In the genomic region with DNA sequence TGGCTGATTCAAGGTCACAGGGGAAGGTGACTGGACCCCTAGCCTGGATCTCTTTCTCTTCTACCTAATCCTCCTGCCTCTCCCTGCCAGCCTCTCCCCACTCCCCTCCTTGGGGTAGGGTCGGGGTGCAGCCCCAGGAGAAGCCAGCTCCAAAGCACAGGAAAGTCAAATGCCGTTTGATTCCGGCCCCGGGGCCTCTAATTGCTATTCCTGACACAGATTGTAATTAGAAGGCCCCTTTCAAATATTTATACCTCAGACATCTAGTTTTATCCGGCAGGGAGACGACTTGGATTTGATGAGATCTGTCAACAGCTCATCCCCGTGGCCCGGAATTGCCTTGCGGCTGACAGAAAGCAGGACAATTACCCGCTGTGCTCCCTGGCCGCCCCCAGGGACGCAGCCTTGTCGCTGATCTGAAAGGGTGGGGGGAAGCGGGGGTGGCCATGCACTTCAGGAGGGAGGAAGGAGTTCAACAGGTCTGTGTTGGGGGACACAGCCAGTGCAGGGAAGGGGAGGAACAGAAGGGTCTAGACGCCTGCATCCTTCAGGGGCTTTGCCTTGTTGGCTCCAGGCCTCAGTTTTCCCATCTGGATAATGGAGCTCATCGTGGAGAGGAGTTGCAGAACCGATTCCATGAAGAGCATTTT, we compare ENCODE assay signal across 19 cellular contexts. TPM values are rescaled to one million over a fixed set of nuclear protein-coding genes. Genes with fewer than 3 reads are reported as not detected.
DNase-seq lines count a peak whose midpoint lies in the region; ATAC-seq and TF ChIP-seq lines count a peak whose summit lies in the region.
"Had no signal": no experiment of that assay in that cellular context is flagged by ENCODE, and none has a peak within 500 bp of the region (broad histone marks: within the 10 kb centered on the region; RNA-seq: fewer than 3 reads in every experiment).

No MANE protein-coding gene starts in this region.

- H3K9ac ChIP-seq in neural cell (ENCODE audit: low read length) = peak overlapping the region; percentile 56
- H3K9ac ChIP-seq: neural progenitor cell had no signal

- H3K9me2 ChIP-seq in neural cell (ENCODE audit: insufficient read depth, low read length) = no peaks in the 10 kb centered on the region

- no peaks in the 10 kb centered on the region for H3F3A ChIP-seq in neural cell (ENCODE audit: insufficient read depth, low read length, poor library complexity, severe bottlenecking)

- no peaks in the 10 kb centered on the region for H4K20me1 ChIP-seq in neural cell (ENCODE audit: insufficient read depth)

- H3K27ac ChIP-seq in neural cell (ENCODE audit: low read length) = peak overlapping the region; percentile 86
- H3K27ac ChIP-seq: BLaER1 treated with 17β-estradiol and CSF1 and Interleukin-3, amounts not matched to agents 10 nM and 100 nM; esophagus squamous epithelium; neural progenitor cell; spleen; vagina had no signal

- H3K9me3 ChIP-seq in neural cell (ENCODE audit: low read length) = no peaks in the 10 kb centered on the region
- H3K9me3 ChIP-seq: BLaER1 treated with 17β-estradiol and CSF1 and Interleukin-3, amounts not matched to agents 10 nM and 100 nM; esophagus squamous epithelium; vagina had no signal

- no peak for ATAC-seq in HG02798 (IDR thresholded peaks at IDR 0.05; ENCODE audit: poor library complexity, unreplicated experiment)
- ATAC-seq: effector memory CD8-positive, alpha-beta T cell; left lobe of liver had no signal

- H3K4me2 ChIP-seq in neural cell (ENCODE audit: low read length) = peak overlapping the region; percentile 30
- H3K4me2 ChIP-seq: neural progenitor cell had no signal

- TF ChIP-seq CTCF in neural cell (IDR thresholded peaks at IDR 0.05; ENCODE audit: poor library complexity, severe bottlenecking) = no peak

- TF ChIP-seq RAD21 in neural cell (conservative IDR thresholded peaks at IDR 0.05) = no peak

- H3K36me3 ChIP-seq in neural cell (ENCODE audit: insufficient read depth, low read length) = no peaks in the 10 kb centered on the region
- H3K36me3 ChIP-seq: neural progenitor cell, vagina had no signal

- peaks cover 9% of the 10 kb centered on the region for H3K79me2 ChIP-seq in neural cell (replicated peaks; ENCODE audit: insufficient read depth, low read length)

- no peaks in the 10 kb centered on the region for H3K27me3 ChIP-seq in neural cell (ENCODE audit: insufficient read depth, low read depth, low read length)

- no peak overlapping the region for H2AFZ ChIP-seq in neural cell (ENCODE audit: low read depth, low read length)
- H2AFZ ChIP-seq: neural progenitor cell had no signal

- peak; percentile 34 for TF ChIP-seq EP300 in neural cell (conservative IDR thresholded peaks at IDR 0.05; ENCODE audit: poor library complexity, severe bottlenecking)

- H3K4me3 ChIP-seq in neural cell (ENCODE audit: low read length) = peak overlapping the region; percentile 53
- H3K4me3 ChIP-seq: BLaER1 treated with 17β-estradiol and CSF1 and Interleukin-3, amounts not matched to agents 10 nM and 100 nM; esophagus squamous epithelium; neural progenitor cell; spleen; vagina had no signal

- DNase-seq in NCI-H146 (lab: John Stamatoyannopoulos, UW) (peak; percentile 18), NCI-H146 treated with DMSO at 0.1 percent for 48 hours (lab: John Stamatoyannopoulos, UW; ENCODE audit: unreplicated experiment) (no peak), NCI-H748 treated with DMSO at 0.1 percent for 48 hours (lab: John Stamatoyannopoulos, UW) (peak; percentile 5), SIG-M5 treated with dmso at 0.1 percent for 504 hours (lab: John Stamatoyannopoulos, UW; ENCODE audit: unreplicated experiment) (no peak)
- DNase-seq: activated CD4-positive, CD25-positive, alpha-beta regulatory T cell treated with anti-CD3 and anti-CD28 coated beads, Interleukin-2, amount 50 U/mL, for 72 hours; effector memory CD8-positive, alpha-beta T cell; esophagus squamous epithelium; Kasumi-1; NCI-H1105 treated with DMSO at 0.1 percent for 48 hours; NCI-H345; NK-92 treated with Interleukin-12 subunit alpha and Interleukin-12 subunit beta, amount 100 ng/mL, for 24 hours; spleen; substantia nigra had no signal

TF ChIP-seq in neural cell, 6 proteins besides CTCF, POLR2A, EP300 and RAD21:
- TF ChIP-seq, protein P1, sequence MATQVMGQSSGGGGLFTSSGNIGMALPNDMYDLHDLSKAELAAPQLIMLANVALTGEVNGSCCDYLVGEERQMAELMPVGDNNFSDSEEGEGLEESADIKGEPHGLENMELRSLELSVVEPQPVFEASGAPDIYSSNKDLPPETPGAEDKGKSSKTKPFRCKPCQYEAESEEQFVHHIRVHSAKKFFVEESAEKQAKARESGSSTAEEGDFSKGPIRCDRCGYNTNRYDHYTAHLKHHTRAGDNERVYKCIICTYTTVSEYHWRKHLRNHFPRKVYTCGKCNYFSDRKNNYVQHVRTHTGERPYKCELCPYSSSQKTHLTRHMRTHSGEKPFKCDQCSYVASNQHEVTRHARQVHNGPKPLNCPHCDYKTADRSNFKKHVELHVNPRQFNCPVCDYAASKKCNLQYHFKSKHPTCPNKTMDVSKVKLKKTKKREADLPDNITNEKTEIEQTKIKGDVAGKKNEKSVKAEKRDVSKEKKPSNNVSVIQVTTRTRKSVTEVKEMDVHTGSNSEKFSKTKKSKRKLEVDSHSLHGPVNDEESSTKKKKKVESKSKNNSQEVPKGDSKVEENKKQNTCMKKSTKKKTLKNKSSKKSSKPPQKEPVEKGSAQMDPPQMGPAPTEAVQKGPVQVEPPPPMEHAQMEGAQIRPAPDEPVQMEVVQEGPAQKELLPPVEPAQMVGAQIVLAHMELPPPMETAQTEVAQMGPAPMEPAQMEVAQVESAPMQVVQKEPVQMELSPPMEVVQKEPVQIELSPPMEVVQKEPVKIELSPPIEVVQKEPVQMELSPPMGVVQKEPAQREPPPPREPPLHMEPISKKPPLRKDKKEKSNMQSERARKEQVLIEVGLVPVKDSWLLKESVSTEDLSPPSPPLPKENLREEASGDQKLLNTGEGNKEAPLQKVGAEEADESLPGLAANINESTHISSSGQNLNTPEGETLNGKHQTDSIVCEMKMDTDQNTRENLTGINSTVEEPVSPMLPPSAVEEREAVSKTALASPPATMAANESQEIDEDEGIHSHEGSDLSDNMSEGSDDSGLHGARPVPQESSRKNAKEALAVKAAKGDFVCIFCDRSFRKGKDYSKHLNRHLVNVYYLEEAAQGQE (IDR thresholded peaks at IDR 0.05; ENCODE audit: borderline replicate concordance) = no peak
- peak; percentile 62 for TF ChIP-seq POLR2AphosphoS5 (IDR thresholded peaks at IDR 0.05)

RNA-seq across cellular contexts. Expression of a gene that starts 1.9 kb away (rescaled TPM):
- polyA plus RNA-seq in neural cell = 188 and 191 TPM in 2 replicates
- 70.6 and 94.0 TPM in 2 replicates for polyA minus RNA-seq in neural cell

RNA-seq across cellular contexts. Expression of a gene that starts 25.0 kb away (rescaled TPM):
- not detected in 2 replicates for polyA plus RNA-seq in neural cell
- not detected in 2 replicates for polyA minus RNA-seq in neural cell

RNA-seq across cellular contexts. Expression of a gene that starts 27.2 kb away (rescaled TPM):
- 114 and 158 TPM in 2 replicates for polyA plus RNA-seq in neural cell
- 57.9 and 63.3 TPM in 2 replicates for polyA minus RNA-seq in neural cell

RNA-seq across cellular contexts. Expression of a gene that starts 30.3 kb away (rescaled TPM):
- polyA plus RNA-seq in neural cell = 32.6 and 35.4 TPM in 2 replicates
- polyA minus RNA-seq in neural cell = 22.2 and 26.9 TPM in 2 replicates

RNA-seq across cellular contexts. Expression of a gene that starts 47.9 kb away (rescaled TPM):
- not detected in 2 replicates for polyA plus RNA-seq in neural cell
- polyA minus RNA-seq in neural cell = not detected in 2 replicates

Comparison
In these comparisons a context has a peak if more than half of its experiments do, and no peak if none do; other contexts are left out.
1. DNase-seq: peak in NCI-H146 (single experiment) and NCI-H748 treated with DMSO at 0.1 percent for 48 hours (single experiment); none in NCI-H146 treated with DMSO at 0.1 percent for 48 hours (single experiment) and SIG-M5 treated with dmso at 0.1 percent for 504 hours (single experiment).